In genomic region chr2:179140546-179140945, GRCh38 we compare ENCODE assay signal across 16 cellular contexts.
DNase-seq lines count a peak whose midpoint lies in the region; ATAC-seq, FAIRE-seq and TF ChIP-seq lines count a peak whose summit lies in the region.
"Had no signal": no experiment of that assay in that cellular context is flagged by ENCODE, and none has a peak within 500 bp of the region (broad histone marks: within the 10 kb centered on the region; RNA-seq: fewer than 3 reads in every experiment).

No MANE protein-coding gene starts in this region.

- no peaks in the 10 kb centered on the region for H3K27me3 Mint-ChIP-seq in activated T-cell treated with anti-CD3 and anti-CD28 coated beads, Interleukin-2, amount 50 U/mL, for 72 hours (ENCODE audit: low read depth)
- H3K27me3 Mint-ChIP-seq: CD4-positive, alpha-beta memory T cell had no signal

- H3K27me3 ChIP-seq in Panc1 (ENCODE audit: control insufficient read depth, insufficient read depth, low read length) (no peaks in the 10 kb centered on the region), H1 (replicated peaks in 1 of 4; ENCODE audit: control insufficient read depth in 3 of 4, extremely low read depth in 1 of 4, insufficient read depth in 3 of 4, low read length in 3 of 4) (no peaks in the 10 kb centered on the region), vagina (no peaks in the 10 kb centered on the region)
- H3K27me3 ChIP-seq: BLaER1 had no signal

- no peak overlapping the region for H3K23ac ChIP-seq in H1 (ENCODE audit: insufficient read length)

- H3K4me1 Mint-ChIP-seq in activated T-cell treated with anti-CD3 and anti-CD28 coated beads, Interleukin-2, amount 50 U/mL, for 72 hours (ENCODE audit: low read depth), result no peaks in the 10 kb centered on the region
- H3K4me1 Mint-ChIP-seq: CD14-positive monocyte; CD4-positive, alpha-beta memory T cell; H9 had no signal

- no peak overlapping the region for H2AK5ac ChIP-seq in H1 (ENCODE audit: low read depth, low read length)

- peak; percentile 8 to 15 for DNase-seq in activated T-cell treated with anti-CD3 and anti-CD28 coated beads, Interleukin-2, amount 50 U/mL, for 72 hours
- DNase-seq in activated T-cell treated with anti-CD3 and anti-CD28 coated beads for 4 hours (no peak), Panc1 (ENCODE audit: low read depth, low spot score) (no peak), H1 (ENCODE audit: low read depth in 1 of 2, low spot score in 2 of 2) (no peak), NCI-H2081 treated with DMSO at 0.1 percent for 48 hours (lab: John Stamatoyannopoulos, UW) (no peak), HEK293T (ENCODE audit: extremely low spot score) (no peak), vagina (ENCODE audit: extremely low spot score in 2 of 2) (no peak)
- DNase-seq: 8988T, DMS153, DMS79, GDM1, GOT3, H9 had no signal

- peak overlapping the region; percentile 66 for H2BK5ac ChIP-seq in H1 (ENCODE audit: low read depth, low read length)

- in situ Hi-C loops in Panc1 (cut with HindIII; ENCODE audit: low pct_unique_long_range_greater_than_20kb, low sequenced_read_pairs), result no loop called here

- no peak overlapping the region for H4K8ac ChIP-seq in H1 (ENCODE audit: extremely low read depth, insufficient read depth, low read length)

- H3K4me2 ChIP-seq in H1 (ENCODE audit: insufficient read depth in 1 of 2, low read depth in 2 of 2, low read length in 2 of 2), result no peak overlapping the region
- H3K4me2 ChIP-seq: BLaER1 had no signal

- TF ChIP-seq CTCF in Panc1 (IDR thresholded peaks at IDR 0.05) (no peak), H1 (IDR thresholded peaks at IDR 0.05; ENCODE audit: control extremely low read depth in 1 of 3, insufficient read depth in 1 of 3, low read depth in 1 of 3, low read length in 3 of 3) (no peak), vagina (IDR thresholded peaks at IDR 0.05) (no peak)

- H3K36me3 ChIP-seq in Panc1 (ENCODE audit: control insufficient read depth, insufficient read depth, low read length), result no peaks in the 10 kb centered on the region; the same call in 1 of the 2 replicates
- peaks cover 0 to 2% (median 0%) of the 10 kb centered on the region in 4 experiments; a peak in 2 of 8 replicates for H3K36me3 ChIP-seq in H1 (ENCODE audit: control insufficient read depth in 2 of 4, insufficient read depth in 4 of 4, low read length in 3 of 4)
- H3K36me3 ChIP-seq in vagina, result peaks cover 0 to 4% of the 10 kb centered on the region in 2 donors

- no peak overlapping the region for H4K91ac ChIP-seq in H1 (replicated peaks; ENCODE audit: insufficient read length, low read length)

- no peak for TF ChIP-seq RAD21 in H1 (IDR thresholded peaks at IDR 0.05 in 1 of 2, conservative IDR thresholded peaks at IDR 0.05 in 1 of 2; ENCODE audit: low read depth in 2 of 2, low read length in 2 of 2)

- H3K4me3 Mint-ChIP-seq in activated T-cell treated with anti-CD3 and anti-CD28 coated beads, Interleukin-2, amount 50 U/mL, for 72 hours, result no peak overlapping the region
- H3K4me3 Mint-ChIP-seq: CD14-positive monocyte; CD4-positive, alpha-beta memory T cell; H9 had no signal

- TSS peak; percentile 30 for BruUV-seq in Panc1 (replicated peaks; lab: Mats Ljungman, UMichigan)

- H3K27ac ChIP-seq in Panc1 (ENCODE audit: low read length), result no peak overlapping the region
- no peak overlapping the region for H3K27ac ChIP-seq in H1 (ENCODE audit: low read depth, low read length)
- H3K27ac ChIP-seq in vagina, result no peak overlapping the region
- H3K27ac ChIP-seq: BLaER1 had no signal

- POLR2A ChIA-PET in Panc1 (lab: Charles Lee), result no interaction called here
- POLR2A ChIA-PET in H1 (lab: Charles Lee; ENCODE audit: partially characterized antibody), result no interaction called here
- POLR2A ChIA-PET in HEK293T (lab: Yijun Ruan, JAX), result no interaction called here

- peak; percentile 30 to 54 for ATAC-seq in activated T-cell treated with anti-CD3 and anti-CD28 coated beads, Interleukin-2, amount 50 U/mL, for 72 hours (replicated peaks in 1 of 2)
- ATAC-seq in Panc1, result no peak

- no peak overlapping the region for H3K27ac Mint-ChIP-seq in activated T-cell treated with anti-CD3 and anti-CD28 coated beads, Interleukin-2, amount 50 U/mL, for 72 hours
- H3K27ac Mint-ChIP-seq: CD14-positive monocyte; CD4-positive, alpha-beta memory T cell; H9 had no signal

- no peak overlapping the region for H3K18ac ChIP-seq in H1 (ENCODE audit: extremely low read depth, low read length)

- no peak overlapping the region for H2BK12ac ChIP-seq in H1 (ENCODE audit: low read depth, low read length)

- no peaks in the 10 kb centered on the region for H3K23me2 ChIP-seq in H1 (ENCODE audit: low read depth, low read length)

- CTCF ChIA-PET in Panc1 (lab: Charles Lee) (no interaction called here), H1 (lab: Charles Lee; ENCODE audit: partially characterized antibody) (no interaction called here), HEK293T (lab: Yijun Ruan, JAX) (no interaction called here)

- H2BK15ac ChIP-seq in H1 (ENCODE audit: low read length), result no peak overlapping the region

- no peak overlapping the region for H3K14ac ChIP-seq in H1 (ENCODE audit: insufficient read length)

- no peak overlapping the region for H3K56ac ChIP-seq in H1 (replicated peaks; ENCODE audit: insufficient read length, low read depth, low read length)

- no peaks in the 10 kb centered on the region for H3K79me1 ChIP-seq in H1 (ENCODE audit: low read depth, low read length)

- no peak for TF ChIP-seq POLR2A in H1 (IDR thresholded peaks at IDR 0.05; ENCODE audit: control extremely low read depth in 1 of 2, low read depth in 2 of 2, low read length in 2 of 2)
- TF ChIP-seq POLR2A in vagina (IDR thresholded peaks at IDR 0.05), result no peak

- no peak for TF ChIP-seq EP300 in H1 (IDR thresholded peaks at IDR 0.05; ENCODE audit: borderline replicate concordance in 1 of 2, low read depth in 2 of 2, low read length in 2 of 2)

- no peaks in the 10 kb centered on the region for H3K4me1 ChIP-seq in Panc1 (ENCODE audit: control insufficient read depth, insufficient read depth, low read length)
- H3K4me1 ChIP-seq in H1 (replicated peaks in 1 of 4; ENCODE audit: control insufficient read depth in 3 of 4, insufficient read depth in 4 of 4, low read length in 3 of 4), result no peaks in the 10 kb centered on the region
- no peaks in the 10 kb centered on the region for H3K4me1 ChIP-seq in vagina
- H3K4me1 ChIP-seq: BLaER1 had no signal

- no peaks in the 10 kb centered on the region for H3K79me2 ChIP-seq in H1 (ENCODE audit: control insufficient read depth in 1 of 2, insufficient read depth in 2 of 2, low read length in 2 of 2)

- H3K4ac ChIP-seq in H1 (replicated peaks; ENCODE audit: insufficient read length, low read depth, low read length), result no peak overlapping the region

- 86% methylated on average over 4 of the region's 4 CpGs; no CpG with 5 or more reads in 1 of the 2 experiments for WGBS in H1 (ENCODE audit: extremely low coverage in 1 of 2, insufficient coverage in 1 of 2, insufficient read length in 1 of 2, insufficient replicate concordance in 2 of 2, low coverage in 1 of 2, low lambda C conversion rate in 2 of 2, missing lambda C conversion rate in 1 of 2), 2 experiments

- no peak overlapping the region for H2AFZ ChIP-seq in H1 (ENCODE audit: low read length)

- no peak overlapping the region for H2BK20ac ChIP-seq in H1 (ENCODE audit: low read length)

- H3K9ac ChIP-seq in H1 (replicated peaks in 1 of 4; ENCODE audit: extremely low read depth in 1 of 4, low read depth in 3 of 4, low read length in 3 of 4), result no peak overlapping the region
- H3K9ac ChIP-seq: BLaER1 had no signal

- H3K4me3 ChIP-seq in Panc1 (ENCODE audit: low read depth in 2 of 2, low read length in 2 of 2) (no peak overlapping the region), H1 (ENCODE audit: extremely low read depth in 1 of 4, insufficient read depth in 2 of 4, low read depth in 3 of 4, low read length in 4 of 4) (no peak overlapping the region), vagina (no peak overlapping the region)
- H3K4me3 ChIP-seq: BLaER1 had no signal

- H2BK120ac ChIP-seq in H1 (replicated peaks; ENCODE audit: low read depth, low read length), result no peak overlapping the region

- H3K9me3 Mint-ChIP-seq in activated T-cell treated with anti-CD3 and anti-CD28 coated beads, Interleukin-2, amount 50 U/mL, for 72 hours, result no peaks in the 10 kb centered on the region
- H3K9me3 Mint-ChIP-seq: CD14-positive monocyte; CD4-positive, alpha-beta memory T cell; H9 had no signal

- H4K5ac ChIP-seq in H1 (ENCODE audit: insufficient read length, low read depth, low read length), result no peak overlapping the region

- intact Hi-C loops in Panc1 (cut with micrococcal nuclease; ENCODE audit: unreplicated experiment), result no loop called here
- intact Hi-C loops in vagina (cut with DNase I), result no loop called here

- no peaks in the 10 kb centered on the region for H3K9me3 ChIP-seq in Panc1 (ENCODE audit: control insufficient read depth, insufficient read depth, low read depth, low read length)
- H3K9me3 ChIP-seq in H1 (ENCODE audit: insufficient read depth in 2 of 2, low read depth in 1 of 2, low read length in 1 of 2), result no peaks in the 10 kb centered on the region
- H3K9me3 ChIP-seq in vagina, result no peaks in the 10 kb centered on the region
- H3K9me3 ChIP-seq: BLaER1 had no signal

- H4K20me1 ChIP-seq in H1 (replicated peaks in 1 of 2; ENCODE audit: control insufficient read depth in 1 of 2, insufficient read depth in 2 of 2, low read length in 2 of 2), result no peaks in the 10 kb centered on the region
- H4K20me1 ChIP-seq: BLaER1 had no signal

- H3K36me3 Mint-ChIP-seq in activated T-cell treated with anti-CD3 and anti-CD28 coated beads, Interleukin-2, amount 50 U/mL, for 72 hours (ENCODE audit: insufficient read depth in 2 of 2), result no peaks in the 10 kb centered on the region
- H3K36me3 Mint-ChIP-seq: CD4-positive, alpha-beta memory T cell had no signal

- no peak for FAIRE-seq in H1 (lab: Jason Lieb, UNC)

TF ChIP-seq in H1, 55 proteins besides CTCF, POLR2A, EP300 and RAD21 (continues in another document):
- TF ChIP-seq GABPA (IDR thresholded peaks at IDR 0.05; ENCODE audit: borderline replicate concordance, insufficient read depth, low read length) (no peak), CBX8 (IDR thresholded peaks at IDR 0.05; ENCODE audit: borderline replicate concordance, low read depth, low read length) (no peak), ZNF274 (IDR thresholded peaks at IDR 0.05; ENCODE audit: borderline replicate concordance, extremely low read depth, low read length) (no peak), BRCA1 (IDR thresholded peaks at IDR 0.05; ENCODE audit: low read depth, low read length) (no peak), MAFK (IDR thresholded peaks at IDR 0.05; ENCODE audit: low read depth, low read length) (no peak), CHD2 (IDR thresholded peaks at IDR 0.05; ENCODE audit: low read length) (no peak)

TF ChIP-seq in HEK293T, 16 proteins besides CTCF, POLR2A, EP300 and RAD21 (continues in another document):
- no peak for TF ChIP-seq FOXA1 (IDR thresholded peaks at IDR 0.05)
- no peak for TF ChIP-seq SP1 (IDR thresholded peaks at IDR 0.05)
- no peak for TF ChIP-seq ELF4 (IDR thresholded peaks at IDR 0.05)
- TF ChIP-seq FOXK2 (IDR thresholded peaks at IDR 0.05), result no peak
- no peak for TF ChIP-seq ZNF384 (IDR thresholded peaks at IDR 0.05)
- TF ChIP-seq FOXM1 (IDR thresholded peaks at IDR 0.05; ENCODE audit: borderline replicate concordance), result no peak
- no peak for TF ChIP-seq HDGF (IDR thresholded peaks at IDR 0.05; ENCODE audit: borderline replicate concordance)
- no peak for TF ChIP-seq ARNT (IDR thresholded peaks at IDR 0.05)
- no peak for TF ChIP-seq CTBP1 (IDR thresholded peaks at IDR 0.05; ENCODE audit: borderline replicate concordance)
- TF ChIP-seq LEF1 (IDR thresholded peaks at IDR 0.05; ENCODE audit: borderline replicate concordance), result no peak

Comparison
In these comparisons a context has a peak if more than half of its experiments do, and no peak if none do; other contexts are left out.
1. DNase-seq: peak in activated T-cell treated with anti-CD3 and anti-CD28 coated beads, Interleukin-2, amount 50 U/mL, for 72 hours (2 of 2); none in activated T-cell treated with anti-CD3 and anti-CD28 coated beads for 4 hours (single experiment), Panc1 (single experiment), H1 (0 of 2), NCI-H2081 treated with DMSO at 0.1 percent for 48 hours (single experiment), HEK293T (single experiment) and vagina (0 of 2).